8 cellular contexts compared by ENCODE assay signal in genomic region chrX:152958524-152959465, GRCh38. TPM values are rescaled to one million over a fixed set of nuclear protein-coding genes. Genes with fewer than 3 reads are reported as not detected.
DNase-seq lines count a peak whose midpoint lies in the region; ATAC-seq and TF ChIP-seq lines count a peak whose summit lies in the region.

No MANE protein-coding gene starts in this region.

- H3K4me3 ChIP-seq in parathyroid adenoma (ENCODE audit: low read depth, low read length): peak overlapping the region; percentile 27
- peak overlapping the region; percentile 19 to 32 (median 24) for H3K4me3 ChIP-seq in tibial nerve

- H2AFZ ChIP-seq in parathyroid adenoma: peak overlapping the region; percentile 87

- H3K9me3 ChIP-seq in parathyroid adenoma (ENCODE audit: control insufficient read depth, low read length): no peaks in the 10 kb centered on the region
- no peaks in the 10 kb centered on the region for H3K9me3 ChIP-seq in tibial nerve

- DNase-seq in GM10266 (ENCODE audit: extremely low spot score): peak; percentile 68
- DNase-seq in NCI-H1105 (lab: John Stamatoyannopoulos, UW): peak; percentile 85
- DNase-seq in SKM-1 treated with dmso at 0.1 percent for 144 hours (lab: John Stamatoyannopoulos, UW; ENCODE audit: unreplicated experiment): peak; percentile 56
- peak; percentile 88 for DNase-seq in activated naive CD8-positive, alpha-beta T cell treated with anti-CD3 and anti-CD28 coated beads, Interleukin-2, amount 10 ng/mL, durations not matched to agents 7 days and 5 days
- DNase-seq in Right ventricle myocardium superior: peak; percentile 92
- DNase-seq in tibial nerve (ENCODE audit: low spot score in 2 of 2): peak; percentile 82 to 94

- no peaks in the 10 kb centered on the region for H3K79me2 ChIP-seq in parathyroid adenoma

- peak overlapping the region; percentile 51 for H3K4me2 ChIP-seq in parathyroid adenoma (ENCODE audit: low read length)

- no peak overlapping the region for H3K9ac ChIP-seq in parathyroid adenoma

- peak overlapping the region; percentile 66 for H3K4me3 Mint-ChIP-seq in activated naive CD8-positive, alpha-beta T cell treated with anti-CD3 and anti-CD28 coated beads, Interleukin-2, amount 10 ng/mL, durations not matched to agents 7 days and 5 days

- POLR2A ChIA-PET in activated naive CD8-positive, alpha-beta T cell treated with anti-CD3 and anti-CD28 coated beads, Interleukin-2, amount 10 ng/mL, durations not matched to agents 7 days and 5 days (lab: Charles Lee): no interaction called here

- H3K36me3 ChIP-seq in parathyroid adenoma (ENCODE audit: control insufficient read depth, insufficient read depth, low read length): no peaks in the 10 kb centered on the region
- H3K36me3 ChIP-seq in tibial nerve: peaks cover 0 to 16% (median 0%) of the 10 kb centered on the region in 3 donors

- H3K36me3 Mint-ChIP-seq in activated naive CD8-positive, alpha-beta T cell treated with anti-CD3 and anti-CD28 coated beads, Interleukin-2, amount 10 ng/mL, durations not matched to agents 7 days and 5 days: no peaks in the 10 kb centered on the region

- H3K27me3 ChIP-seq in parathyroid adenoma (ENCODE audit: control insufficient read depth, insufficient read depth, low read length) (no peaks in the 10 kb centered on the region), tibial nerve (no peaks in the 10 kb centered on the region)

- intact Hi-C loops in Right ventricle myocardium superior (cut with DNase I): no loop called here

- H3K4me1 ChIP-seq in parathyroid adenoma: peaks cover 5% of the 10 kb centered on the region
- H3K4me1 ChIP-seq in tibial nerve: peaks cover 0 to 10% (median 0%) of the 10 kb centered on the region in 4 donors

- TF ChIP-seq CTCF in GM10266 (IDR thresholded peaks at IDR 0.05; ENCODE audit: control insufficient read depth, insufficient read depth, low read depth, missing control alignments): peak; percentile 82
- TF ChIP-seq CTCF in parathyroid adenoma (IDR thresholded peaks at IDR 0.05): peak; percentile 74
- peak; percentile 77 to 97 (median 88) for TF ChIP-seq CTCF in tibial nerve (IDR thresholded peaks at IDR 0.05)

- peak overlapping the region; percentile 86 for H3K27ac Mint-ChIP-seq in activated naive CD8-positive, alpha-beta T cell treated with anti-CD3 and anti-CD28 coated beads, Interleukin-2, amount 10 ng/mL, durations not matched to agents 7 days and 5 days

- peak; percentile 75 to 86 for TF ChIP-seq EP300 in tibial nerve (IDR thresholded peaks at IDR 0.05)

- peak in 1 of 2 donors; percentile 13 for TF ChIP-seq POLR2A in tibial nerve (IDR thresholded peaks at IDR 0.05)

- WGBS in tibial nerve, 2 donors: 15 to 40% methylated on average over 43 to 53 of the region's 53 CpGs

- ATAC-seq in HG02623 (IDR thresholded peaks at IDR 0.05; ENCODE audit: unreplicated experiment): peak; percentile 81
- peak; percentile 99 for ATAC-seq in activated naive CD8-positive, alpha-beta T cell treated with anti-CD3 and anti-CD28 coated beads, Interleukin-2, amount 10 ng/mL, durations not matched to agents 7 days and 5 days (ENCODE audit: low read depth)
- ATAC-seq in Right ventricle myocardium superior (ENCODE audit: poor library complexity): peak; percentile 99

- H3K4me1 Mint-ChIP-seq in activated naive CD8-positive, alpha-beta T cell treated with anti-CD3 and anti-CD28 coated beads, Interleukin-2, amount 10 ng/mL, durations not matched to agents 7 days and 5 days: peaks cover 3% of the 10 kb centered on the region

- no peaks in the 10 kb centered on the region for H3K27me3 Mint-ChIP-seq in activated naive CD8-positive, alpha-beta T cell treated with anti-CD3 and anti-CD28 coated beads, Interleukin-2, amount 10 ng/mL, durations not matched to agents 7 days and 5 days

- no peaks in the 10 kb centered on the region for H3K9me3 Mint-ChIP-seq in activated naive CD8-positive, alpha-beta T cell treated with anti-CD3 and anti-CD28 coated beads, Interleukin-2, amount 10 ng/mL, durations not matched to agents 7 days and 5 days

- H3K27ac ChIP-seq in parathyroid adenoma: peak overlapping the region; percentile 19
- H3K27ac ChIP-seq in tibial nerve: peak overlapping the region; percentile 31 to 81 (median 75)

RNA-seq across cellular contexts. Expression of gene PNMA5, which starts 35.1 kb away (rescaled TPM):
- total RNA-seq in activated naive CD8-positive, alpha-beta T cell treated with anti-CD3 and anti-CD28 coated beads, Interleukin-2, amount 10 ng/mL, durations not matched to agents 7 days and 5 days: under 1 TPM; 0.17 TPM
- not detected for total RNA-seq in Right ventricle myocardium superior
- total RNA-seq in tibial nerve: not detected

Comparison
In these comparisons a context has a peak if more than half of its experiments do, and no peak if none do; other contexts are left out.
1. Peak in every context shown above with its lines: DNase-seq, ATAC-seq, H3K4me3 ChIP-seq and H3K27ac ChIP-seq.